ENCODE assay signal across 2 cellular contexts in the genomic region with DNA sequence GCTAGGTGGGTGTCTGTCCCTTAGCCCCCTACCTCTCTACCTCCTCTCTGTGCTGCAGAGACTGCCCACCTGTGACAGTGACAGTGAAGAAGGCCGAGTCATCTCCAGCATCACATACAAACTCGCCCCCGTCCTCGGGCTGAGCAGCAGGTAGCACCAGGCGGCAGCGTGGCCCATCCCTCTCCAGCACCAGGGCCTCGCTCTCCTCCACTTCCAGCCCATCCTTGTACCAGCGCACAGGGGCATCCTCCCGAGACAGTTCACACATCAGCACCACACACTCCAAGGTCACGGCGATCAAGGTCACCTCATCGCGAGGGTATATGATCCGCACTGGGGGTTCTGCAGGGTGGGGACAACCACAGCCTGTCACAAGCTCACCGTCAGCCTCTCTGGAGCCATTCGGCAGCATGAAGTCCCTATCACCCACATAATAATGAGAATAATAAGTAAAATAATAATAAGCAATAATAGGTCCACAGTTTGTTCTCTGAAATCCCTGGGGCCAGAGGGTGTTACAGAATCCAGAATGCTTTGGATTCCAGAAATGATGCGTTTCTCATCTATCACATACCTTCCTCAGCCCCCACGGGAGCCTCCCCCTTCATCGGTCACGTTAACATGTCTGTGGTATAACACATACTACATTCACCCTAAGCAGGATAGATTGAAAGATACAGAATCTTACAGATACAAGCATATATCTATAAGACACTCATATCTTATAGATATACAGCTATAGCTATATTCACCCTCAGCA.
TF ChIP-seq lines count a peak whose summit lies in the region.

No MANE protein-coding gene starts in this region.

TF ChIP-seq in IMR-90, 13 proteins besides CTCF, POLR2A, EP300 and RAD21:
- TF ChIP-seq FOS (IDR thresholded peaks at IDR 0.05; ENCODE audit: low read depth, low read length) (no peak), MXI1 (IDR thresholded peaks at IDR 0.05; ENCODE audit: borderline replicate concordance, low read depth, low read length) (no peak), RFX5 (IDR thresholded peaks at IDR 0.05; ENCODE audit: low read depth, low read length) (no peak), BHLHE40 (IDR thresholded peaks at IDR 0.05; ENCODE audit: low read depth, low read length) (no peak), CHD1 (IDR thresholded peaks at IDR 0.05; ENCODE audit: low read depth, low read length) (no peak), RCOR1 (IDR thresholded peaks at IDR 0.05; ENCODE audit: insufficient replicate concordance, low read length) (no peak), SMC3 (IDR thresholded peaks at IDR 0.05; ENCODE audit: low read depth, low read length) (no peak)
- TF ChIP-seq, protein P1, sequence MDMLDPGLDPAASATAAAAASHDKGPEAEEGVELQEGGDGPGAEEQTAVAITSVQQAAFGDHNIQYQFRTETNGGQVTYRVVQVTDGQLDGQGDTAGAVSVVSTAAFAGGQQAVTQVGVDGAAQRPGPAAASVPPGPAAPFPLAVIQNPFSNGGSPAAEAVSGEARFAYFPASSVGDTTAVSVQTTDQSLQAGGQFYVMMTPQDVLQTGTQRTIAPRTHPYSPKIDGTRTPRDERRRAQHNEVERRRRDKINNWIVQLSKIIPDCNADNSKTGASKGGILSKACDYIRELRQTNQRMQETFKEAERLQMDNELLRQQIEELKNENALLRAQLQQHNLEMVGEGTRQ (IDR thresholded peaks at IDR 0.05; ENCODE audit: low read depth, low read length): no peak
- TF ChIP-seq, protein P2, sequence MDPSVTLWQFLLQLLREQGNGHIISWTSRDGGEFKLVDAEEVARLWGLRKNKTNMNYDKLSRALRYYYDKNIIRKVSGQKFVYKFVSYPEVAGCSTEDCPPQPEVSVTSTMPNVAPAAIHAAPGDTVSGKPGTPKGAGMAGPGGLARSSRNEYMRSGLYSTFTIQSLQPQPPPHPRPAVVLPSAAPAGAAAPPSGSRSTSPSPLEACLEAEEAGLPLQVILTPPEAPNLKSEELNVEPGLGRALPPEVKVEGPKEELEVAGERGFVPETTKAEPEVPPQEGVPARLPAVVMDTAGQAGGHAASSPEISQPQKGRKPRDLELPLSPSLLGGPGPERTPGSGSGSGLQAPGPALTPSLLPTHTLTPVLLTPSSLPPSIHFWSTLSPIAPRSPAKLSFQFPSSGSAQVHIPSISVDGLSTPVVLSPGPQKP (IDR thresholded peaks at IDR 0.05; ENCODE audit: borderline replicate concordance, low read depth, low read length): no peak
TF ChIP-seq in IMR-90: peak in this region for 0.

TF ChIP-seq in H1, 55 proteins besides CTCF, POLR2A, EP300 and RAD21:
- TF ChIP-seq POLR2AphosphoS5 (IDR thresholded peaks at IDR 0.05; ENCODE audit: low read depth, low read length) (peak; percentile 45; the same call in 1 of the 2 replicates), BRCA1 (IDR thresholded peaks at IDR 0.05; ENCODE audit: low read depth, low read length) (no peak), KDM4A (IDR thresholded peaks at IDR 0.05; ENCODE audit: low read depth, low read length, severe bottlenecking) (no peak), TBP (IDR thresholded peaks at IDR 0.05; ENCODE audit: low read depth, low read length) (no peak), PHF8 (conservative IDR thresholded peaks at IDR 0.05; ENCODE audit: low read depth, low read length) (no peak), CBX5 (IDR thresholded peaks at IDR 0.05; ENCODE audit: low read depth, low read length) (no peak)
- TF ChIP-seq, protein P3, sequence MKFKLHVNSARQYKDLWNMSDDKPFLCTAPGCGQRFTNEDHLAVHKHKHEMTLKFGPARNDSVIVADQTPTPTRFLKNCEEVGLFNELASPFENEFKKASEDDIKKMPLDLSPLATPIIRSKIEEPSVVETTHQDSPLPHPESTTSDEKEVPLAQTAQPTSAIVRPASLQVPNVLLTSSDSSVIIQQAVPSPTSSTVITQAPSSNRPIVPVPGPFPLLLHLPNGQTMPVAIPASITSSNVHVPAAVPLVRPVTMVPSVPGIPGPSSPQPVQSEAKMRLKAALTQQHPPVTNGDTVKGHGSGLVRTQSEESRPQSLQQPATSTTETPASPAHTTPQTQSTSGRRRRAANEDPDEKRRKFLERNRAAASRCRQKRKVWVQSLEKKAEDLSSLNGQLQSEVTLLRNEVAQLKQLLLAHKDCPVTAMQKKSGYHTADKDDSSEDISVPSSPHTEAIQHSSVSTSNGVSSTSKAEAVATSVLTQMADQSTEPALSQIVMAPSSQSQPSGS (IDR thresholded peaks at IDR 0.05; ENCODE audit: low read length): no peak
- TF ChIP-seq, protein P4, sequence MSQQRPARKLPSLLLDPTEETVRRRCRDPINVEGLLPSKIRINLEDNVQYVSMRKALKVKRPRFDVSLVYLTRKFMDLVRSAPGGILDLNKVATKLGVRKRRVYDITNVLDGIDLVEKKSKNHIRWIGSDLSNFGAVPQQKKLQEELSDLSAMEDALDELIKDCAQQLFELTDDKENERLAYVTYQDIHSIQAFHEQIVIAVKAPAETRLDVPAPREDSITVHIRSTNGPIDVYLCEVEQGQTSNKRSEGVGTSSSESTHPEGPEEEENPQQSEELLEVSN (IDR thresholded peaks at IDR 0.05): no peak
